Comparison of ENCODE assay signal across 8 cellular contexts in the genomic region with DNA sequence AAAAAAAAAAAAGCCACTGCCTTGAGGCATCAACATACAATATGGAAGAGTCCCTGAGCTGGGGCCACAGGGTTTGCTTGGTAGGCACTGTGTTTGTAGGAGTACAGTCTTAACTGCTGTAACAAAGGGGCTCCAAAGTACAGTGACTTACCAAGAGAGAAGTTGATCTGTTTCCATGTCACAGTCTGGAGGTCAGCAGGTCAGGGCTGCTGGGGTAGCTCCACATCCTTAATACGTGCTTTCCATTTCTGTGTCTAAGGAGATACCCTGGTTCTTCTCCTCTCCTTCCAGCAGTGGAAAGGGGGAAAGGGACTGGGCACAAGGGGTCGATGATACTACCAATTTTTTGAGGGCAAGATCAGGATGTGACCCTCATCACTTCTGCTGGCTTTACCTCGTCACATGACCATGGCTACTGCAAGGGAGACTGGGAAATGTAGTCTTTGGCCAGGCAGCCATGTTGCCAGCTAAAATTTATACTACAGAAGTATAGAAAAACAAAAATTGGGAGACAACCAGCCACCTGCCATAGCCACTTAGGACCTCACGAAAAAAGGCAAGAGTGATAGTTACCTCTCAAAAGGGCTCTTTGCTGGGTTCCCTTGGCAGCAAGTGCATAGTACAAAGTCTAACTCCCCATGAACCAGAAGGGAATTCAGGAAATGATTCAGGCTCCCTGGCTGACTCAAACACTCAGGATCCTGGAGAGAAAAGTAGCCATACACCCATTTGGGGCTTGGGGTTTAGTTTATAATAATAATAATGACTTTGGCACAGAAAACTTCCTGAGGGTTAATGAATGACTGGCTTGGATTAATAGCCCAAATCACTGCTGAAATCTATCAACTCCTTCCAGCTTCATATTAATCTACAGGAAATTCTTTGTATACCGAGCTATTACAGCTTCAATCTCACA. TPM values are rescaled to one million over a fixed set of nuclear protein-coding genes. Genes with fewer than 3 reads are reported as not detected.
A peak's percentile ranks its signal among the peaks of the same experiment; 100 is the strongest.
DNase-seq lines count a peak whose midpoint lies in the region; ATAC-seq, FAIRE-seq and TF ChIP-seq lines count a peak whose summit lies in the region.

No MANE protein-coding gene starts in this region.

- no peak for ATAC-seq in HG02840 (IDR thresholded peaks at IDR 0.05; ENCODE audit: low FRiP score, unreplicated experiment)
- no peak for ATAC-seq in GM21423 (IDR thresholded peaks at IDR 0.05; ENCODE audit: unreplicated experiment)

- no peaks in the 10 kb centered on the region for H3K27me3 ChIP-seq in Karpas-422 (ENCODE audit: low read length)
- H3K27me3 ChIP-seq in adrenal gland, result no peaks in the 10 kb centered on the region

- intact Hi-C loops in kidney (cut with DNase I), result no loop called here
- intact Hi-C loops in adrenal gland (cut with DNase I), result no loop called here

- DNase-seq in GM03348 (ENCODE audit: low spot score) (peak; percentile 60), Karpas-422 (peak; percentile 81), astrocyte of the hippocampus (ENCODE audit: low read depth, low spot score) (peak; percentile 67), kidney (no peak), adrenal gland (no peak)
- DNase-seq in stimulated activated CD4-positive, alpha-beta T cell treated with anti-CD3 and anti-CD28 coated beads, Interleukin-2, amount 100 ng/mL, for 48 hours, result no peak

- FAIRE-seq in kidney (lab: Jason Lieb, UNC), result no peak

- H3K79me2 ChIP-seq in Karpas-422 (ENCODE audit: low read length), result no peaks in the 10 kb centered on the region

- H3K4me1 ChIP-seq in Karpas-422 (ENCODE audit: low read length) (peaks cover 3% of the 10 kb centered on the region; the same call in 1 of the 2 replicates), kidney (ENCODE audit: control insufficient read depth in 1 of 2, insufficient read depth in 1 of 2, low read depth in 1 of 2, low read length in 2 of 2) (peaks cover 13 to 30% of the 10 kb centered on the region in 2 donors), adrenal gland (replicated peaks in 1 of 2) (peaks cover 12 to 14% of the 10 kb centered on the region in 2 donors)

- TF ChIP-seq CTCF in kidney (IDR thresholded peaks at IDR 0.05; ENCODE audit: borderline replicate concordance, extremely low read depth, insufficient read depth) (no peak), adrenal gland (IDR thresholded peaks at IDR 0.05) (no peak)

- H3K4me3 ChIP-seq in Karpas-422 (ENCODE audit: low read length) (no peak overlapping the region), kidney (ENCODE audit: low read length in 2 of 2) (peak overlapping the region in 1 of 2 donors; percentile 16), adrenal gland (no peak overlapping the region)

- H3K9me2 ChIP-seq in Karpas-422 (replicated peaks; ENCODE audit: insufficient read depth, low read length), result no peaks in the 10 kb centered on the region

- H4K20me1 ChIP-seq in Karpas-422 (ENCODE audit: insufficient read depth, low read depth, low read length), result no peaks in the 10 kb centered on the region

- H3K9me3 ChIP-seq in Karpas-422 (ENCODE audit: low read length) (no peaks in the 10 kb centered on the region), kidney (ENCODE audit: control insufficient read depth in 1 of 2, low read length in 2 of 2) (no peaks in the 10 kb centered on the region), adrenal gland (replicated peaks in 1 of 3) (no peaks in the 10 kb centered on the region)

- H3K27ac ChIP-seq in Karpas-422 (ENCODE audit: low read length), result no peak overlapping the region
- H3K27ac ChIP-seq in kidney (ENCODE audit: low read depth in 2 of 2, low read length in 2 of 2), result peak overlapping the region; percentile 61 to 65
- H3K27ac ChIP-seq in adrenal gland, result no peak overlapping the region

- WGBS in adrenal gland, 4 donors, result 56 to 61% (median 58%) methylated on average over 5 of the region's 5 CpGs

- H2AFZ ChIP-seq in Karpas-422 (ENCODE audit: low read length), result peak overlapping the region; percentile 98

- H3K36me3 ChIP-seq in Karpas-422 (ENCODE audit: insufficient read depth, low read length) (no peaks in the 10 kb centered on the region), kidney (ENCODE audit: control insufficient read depth in 1 of 2, insufficient read depth in 2 of 2, low read length in 2 of 2) (no peaks in the 10 kb centered on the region), adrenal gland (replicated peaks in 1 of 2) (no peaks in the 10 kb centered on the region)

- H3K4me2 ChIP-seq in Karpas-422 (ENCODE audit: low read depth, low read length, poor library complexity, severe bottlenecking), result peak overlapping the region; percentile 45

- H3K9ac ChIP-seq in Karpas-422 (ENCODE audit: low read length) (no peak overlapping the region), kidney (ENCODE audit: low read length in 2 of 2) (no peak overlapping the region)

- no peak for TF ChIP-seq POLR2A in adrenal gland (IDR thresholded peaks at IDR 0.05)

RNA-seq across cellular contexts. Expression of a gene that starts 52.7 kb away (rescaled TPM):
- 310 and 335 TPM in 2 replicates for total RNA-seq in Karpas-422 (2014; rRNA removed; shearing (Covaris generic); ENCODE audit: low replicate concordance)
- total RNA-seq in kidney, result 165 TPM
- 693 TPM for polyA plus RNA-seq in kidney (ENCODE audit: insufficient read depth, low read depth, low replicate concordance)
- 100 to 1,000 TPM in 7 of 8 donors, 10 to 100 TPM in 1; 78.6 to 299 (median 180) TPM for total RNA-seq in adrenal gland
- 100 to 1,000 TPM; 156 to 256 (median 235) TPM for polyA plus RNA-seq in adrenal gland

Comparison
In these comparisons a context has a peak if more than half of its experiments do, and no peak if none do; other contexts are left out.
1. DNase-seq: peak in GM03348 (single experiment), Karpas-422 (single experiment) and astrocyte of the hippocampus (single experiment); none in kidney (single experiment), stimulated activated CD4-positive, alpha-beta T cell treated with anti-CD3 and anti-CD28 coated beads, Interleukin-2, amount 100 ng/mL, for 48 hours (0 of 2) and adrenal gland (0 of 7).
2. H3K27ac ChIP-seq: peak in kidney (2 of 2); none in Karpas-422 (single experiment) and adrenal gland (0 of 5).